1 cellular context compared by ENCODE assay signal in the genomic region with DNA sequence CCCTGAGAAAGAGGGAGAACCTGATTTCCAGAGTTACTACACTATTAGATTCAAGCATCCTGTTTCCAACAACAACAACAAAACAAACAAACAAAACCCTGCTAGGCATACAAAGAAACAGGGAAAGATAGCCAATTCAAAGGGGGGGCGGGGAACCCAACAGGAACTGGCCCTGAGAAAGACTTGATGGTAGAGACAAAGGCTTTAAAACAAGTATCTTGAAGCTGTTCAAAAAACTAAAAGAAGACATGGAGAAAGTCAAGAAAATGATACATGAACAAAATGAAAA.
TF ChIP-seq lines count a peak whose summit lies in the region.

No MANE protein-coding gene starts in this region.

TF ChIP-seq in H1, 55 proteins besides CTCF, POLR2A, EP300 and RAD21:
- peak; percentile 14 for TF ChIP-seq TAF7 (optimal IDR thresholded peaks at IDR 0.05; ENCODE audit: borderline replicate concordance, low read depth, low read length)
- TF ChIP-seq SP1 (IDR thresholded peaks at IDR 0.05; ENCODE audit: low read depth, low read length), result peak; percentile 72
- TF ChIP-seq EGR1 (IDR thresholded peaks at IDR 0.05; ENCODE audit: borderline replicate concordance, low read depth, low read length), result no peak
TF ChIP-seq in H1: peak in this region for 2.
